In the genomic region with DNA sequence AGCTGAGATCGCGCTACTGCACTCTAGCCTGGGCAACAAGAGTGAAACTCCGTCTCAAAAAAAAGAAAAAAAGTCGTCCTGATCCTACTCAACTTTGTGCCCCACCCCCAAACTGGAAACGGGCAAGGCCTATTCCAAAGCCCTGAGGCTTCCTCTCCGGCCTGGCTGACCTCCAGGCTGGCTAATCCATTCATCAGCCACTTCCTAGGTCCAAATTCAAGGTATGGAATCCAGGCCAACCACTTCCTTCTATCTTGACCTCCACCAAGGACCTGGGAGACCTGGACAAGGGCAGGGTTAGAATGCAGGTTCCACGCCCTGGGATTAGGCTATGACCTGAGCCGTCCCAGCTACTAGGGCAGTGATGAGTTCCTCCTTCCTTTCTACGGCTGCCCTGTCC, we compare ENCODE assay signal across 25 cellular contexts.
"Had no signal": no experiment of that assay in that cellular context is flagged by ENCODE, and none has a peak within 500 bp of the region (broad histone marks: within the 10 kb centered on the region; RNA-seq: fewer than 3 reads in every experiment).

No MANE protein-coding gene starts in this region.

- H3K27ac Mint-ChIP-seq: activated CD8-positive, alpha-beta memory T cell treated with anti-CD3 and anti-CD28 coated beads, Interleukin-2, amount 10 ng/mL, durations not matched to agents 7 days and 5 days; activated CD8-positive, alpha-beta T cell treated with anti-CD3 and anti-CD28 coated beads, Interleukin-2, amount 10 ng/mL, durations not matched to agents 7 days and 5 days; activated naive CD4-positive, alpha-beta T cell treated with anti-CD3 and anti-CD28 coated beads, Interleukin-2, amount 50 U/mL, for 72 hours; activated naive CD8-positive, alpha-beta T cell treated with anti-CD3 and anti-CD28 coated beads, Interleukin-2, amount 50 U/mL, for 24 hours; T-helper 1 cell treated with Interleukin-12 subunit alpha and Interleukin-12 subunit beta and Interleukin-4 antibody, amounts not matched to agents 30 μg/mL and 1 μg/mL, for 36 hours had no signal

- H3K27ac ChIP-seq: ascending aorta, body of pancreas had no signal

- H3K27me3 Mint-ChIP-seq: activated CD8-positive, alpha-beta memory T cell treated with anti-CD3 and anti-CD28 coated beads, Interleukin-2, amount 10 ng/mL, durations not matched to agents 7 days and 5 days; activated naive CD8-positive, alpha-beta T cell treated with anti-CD3 and anti-CD28 coated beads, Interleukin-2, amount 50 U/mL, for 24 hours had no signal

- H3K27me3 ChIP-seq: ascending aorta, body of pancreas had no signal

- H3K36me3 Mint-ChIP-seq: activated CD8-positive, alpha-beta memory T cell treated with anti-CD3 and anti-CD28 coated beads, Interleukin-2, amount 10 ng/mL, durations not matched to agents 7 days and 5 days; activated naive CD4-positive, alpha-beta T cell treated with anti-CD3 and anti-CD28 coated beads, Interleukin-2, amount 50 U/mL, for 72 hours had no signal

- H3K4me3 Mint-ChIP-seq: activated CD8-positive, alpha-beta memory T cell treated with anti-CD3 and anti-CD28 coated beads, Interleukin-2, amount 10 ng/mL, durations not matched to agents 7 days and 5 days; activated CD8-positive, alpha-beta T cell treated with anti-CD3 and anti-CD28 coated beads, Interleukin-2, amount 10 ng/mL, durations not matched to agents 7 days and 5 days; activated naive CD8-positive, alpha-beta T cell treated with anti-CD3 and anti-CD28 coated beads, Interleukin-2, amount 50 U/mL, for 24 hours; activated T-cell treated with anti-CD3 and anti-CD28 coated beads, Interleukin-2, amount 50 U/mL, for 4 hours; T-helper 1 cell treated with Interleukin-12 subunit alpha and Interleukin-12 subunit beta and Interleukin-4 antibody, amounts not matched to agents 30 μg/mL and 1 μg/mL, for 36 hours had no signal

- H3K4me3 ChIP-seq: ascending aorta, body of pancreas had no signal

- H3K4me1 Mint-ChIP-seq: activated CD8-positive, alpha-beta memory T cell treated with anti-CD3 and anti-CD28 coated beads, Interleukin-2, amount 10 ng/mL, durations not matched to agents 7 days and 5 days; activated naive CD8-positive, alpha-beta T cell treated with anti-CD3 and anti-CD28 coated beads, Interleukin-2, amount 50 U/mL, for 24 hours had no signal

- DNase-seq: activated CD4-positive, alpha-beta T cell treated with anti-CD3 and anti-CD28 coated beads for 4 hours; activated CD4-positive, alpha-beta T cell treated with anti-CD3 and anti-CD28 coated beads, Interleukin-2, amount 50 U/mL, for 4 hours; activated CD8-positive, alpha-beta memory T cell treated with anti-CD3 and anti-CD28 coated beads, Interleukin-2, amount 10 ng/mL, durations not matched to agents 7 days and 5 days; activated CD8-positive, alpha-beta T cell treated with anti-CD3 and anti-CD28 coated beads, Interleukin-2, amount 10 ng/mL, durations not matched to agents 7 days and 5 days; activated effector memory CD4-positive, alpha-beta T cell treated with anti-CD3 and anti-CD28 coated beads, Interleukin-2, amount 50 U/mL, for 16 hours; activated naive CD4-positive, alpha-beta T cell treated with Interleukin-2 at 50 U/mL for 16 hours; activated naive CD8-positive, alpha-beta T cell treated with anti-CD3 and anti-CD28 coated beads, Interleukin-2, amount 50 U/mL, for 24 hours; activated T-cell treated with anti-CD3 and anti-CD28 coated beads, Interleukin-2, amount 50 U/mL, for 4 hours; amniotic stem cell; body of pancreas; central memory CD4-positive, alpha-beta T cell; KG1; MV-4-11; NCI-H1092 treated with DMSO at 0.1 percent for 48 hours; NCI-H1417 treated with DMSO at 0.1 percent for 48 hours; NCI-H1694 treated with DMSO at 0.1 percent for 48 hours; NCI-H2081; NCI-H446; NCI-H524; SHP77 treated with DMSO at 0.1 percent for 48 hours had no signal

- FAIRE-seq: bronchial epithelial cell had no signal

- H3K9me3 ChIP-seq: ascending aorta, body of pancreas had no signal

- H3K4me1 ChIP-seq: ascending aorta, body of pancreas had no signal

- ATAC-seq: activated CD4-positive, CD25-positive, alpha-beta regulatory T cell treated with anti-CD3 and anti-CD28 coated beads, Interleukin-2, amount 50 U/mL, for 24 hours; activated CD8-positive, alpha-beta memory T cell treated with anti-CD3 and anti-CD28 coated beads, Interleukin-2, amount 10 ng/mL, durations not matched to agents 7 days and 5 days; activated CD8-positive, alpha-beta T cell treated with anti-CD3 and anti-CD28 coated beads, Interleukin-2, amount 10 ng/mL, durations not matched to agents 7 days and 5 days; activated naive CD4-positive, alpha-beta T cell treated with anti-CD3 and anti-CD28 coated beads, Interleukin-2, amount 50 U/mL, for 72 hours; activated naive CD8-positive, alpha-beta T cell treated with anti-CD3 and anti-CD28 coated beads, Interleukin-2, amount 50 U/mL, for 24 hours; activated T-cell treated with anti-CD3 and anti-CD28 coated beads, Interleukin-2, amount 50 U/mL, for 4 hours; body of pancreas had no signal

- H3K9me3 Mint-ChIP-seq: activated naive CD4-positive, alpha-beta T cell treated with anti-CD3 and anti-CD28 coated beads, Interleukin-2, amount 50 U/mL, for 72 hours; activated naive CD8-positive, alpha-beta T cell treated with anti-CD3 and anti-CD28 coated beads, Interleukin-2, amount 50 U/mL, for 24 hours; activated T-cell treated with anti-CD3 and anti-CD28 coated beads, Interleukin-2, amount 50 U/mL, for 4 hours; T-helper 1 cell treated with Interleukin-12 subunit alpha and Interleukin-12 subunit beta and Interleukin-4 antibody, amounts not matched to agents 30 μg/mL and 1 μg/mL, for 36 hours had no signal

- H3K36me3 ChIP-seq: ascending aorta had no signal
